In genomic region chr17:28950752-28951427, GRCh38 we compare ENCODE assay signal across 7 cellular contexts. TPM values are rescaled to one million over a fixed set of nuclear protein-coding genes. Genes with fewer than 3 reads are reported as not detected.
DNase-seq lines count a peak whose midpoint lies in the region; ATAC-seq, FAIRE-seq and TF ChIP-seq lines count a peak whose summit lies in the region.

No MANE protein-coding gene starts in this region.

- H3K9me2 ChIP-seq in GM23248 (ENCODE audit: insufficient read depth): no peaks in the 10 kb centered on the region

- peaks cover 35% of the 10 kb centered on the region for H3F3A ChIP-seq in GM23248 (ENCODE audit: insufficient read depth)

- peaks cover 4% of the 10 kb centered on the region; the same call in 1 of the 2 replicates for H3K36me3 ChIP-seq in GM23248 (ENCODE audit: low read depth)
- H3K36me3 ChIP-seq in RWPE2 (ENCODE audit: low read depth): peaks cover 16% of the 10 kb centered on the region

- peak overlapping the region; percentile 88 for H3K27ac ChIP-seq in GM23248
- peak overlapping the region; percentile 86 for H3K27ac ChIP-seq in RWPE2 (ENCODE audit: poor library complexity, severe bottlenecking)

- FAIRE-seq in frontal cortex (lab: Jason Lieb, UNC): no peak

- no peaks in the 10 kb centered on the region for H4K20me1 ChIP-seq in GM23248 (ENCODE audit: insufficient read depth)

- WGBS in GM23248 (ENCODE audit: low coverage in 1 of 2, low lambda C conversion rate in 2 of 2, missing lambda C conversion rate in 2 of 2), 2 experiments: 0 to 1% methylated on average over 16 to 50 of the region's 51 CpGs

- H3K4me1 ChIP-seq in GM23248 (ENCODE audit: insufficient read depth) (peaks cover 26% of the 10 kb centered on the region), RWPE2 (ENCODE audit: insufficient read depth, poor library complexity, severe bottlenecking) (peaks cover 21% of the 10 kb centered on the region)

- peak overlapping the region; percentile 86 for H3K9ac ChIP-seq in GM23248

- no peaks in the 10 kb centered on the region for H3K27me3 ChIP-seq in GM23248 (replicated peaks; ENCODE audit: insufficient read depth)
- H3K27me3 ChIP-seq in RWPE2 (ENCODE audit: insufficient read depth, poor library complexity, severe bottlenecking): no peaks in the 10 kb centered on the region

- no peak for DNase-seq in GM23248
- DNase-seq in RWPE2 (ENCODE audit: low spot score): no peak
- DNase-seq in fibroblast of pulmonary artery (ENCODE audit: low read depth): no peak
- no peak for DNase-seq in retinal pigment epithelial cell (ENCODE audit: low read depth)
- no peak for DNase-seq in SKM-1 (lab: John Stamatoyannopoulos, UW; ENCODE audit: unreplicated experiment)
- no peak for DNase-seq in frontal cortex (ENCODE audit: low spot score in 2 of 2)

- no peak for ATAC-seq in RWPE2 (ENCODE audit: low read depth)
- ATAC-seq in GM21528 (IDR thresholded peaks at IDR 0.05; ENCODE audit: low FRiP score, unreplicated experiment): no peak

- TF ChIP-seq CTCF in RWPE2 (IDR thresholded peaks at IDR 0.05; ENCODE audit: poor library complexity, severe bottlenecking) (no peak), fibroblast of pulmonary artery (IDR thresholded peaks at IDR 0.05; ENCODE audit: low read length, missing control alignments) (no peak), retinal pigment epithelial cell (conservative IDR thresholded peaks at IDR 0.05; ENCODE audit: low read depth, low read length) (no peak)

- H3K4me2 ChIP-seq in GM23248 (ENCODE audit: unreplicated experiment): peak overlapping the region; percentile 78

- in situ Hi-C loops in GM23248 (cut with MboI): no loop called here

- peaks cover 49% of the 10 kb centered on the region for H3K79me2 ChIP-seq in GM23248 (ENCODE audit: insufficient read depth)

- H3K9me3 ChIP-seq in GM23248 (ENCODE audit: low read depth) (no peaks in the 10 kb centered on the region), RWPE2 (ENCODE audit: severe bottlenecking) (no peaks in the 10 kb centered on the region)

- H3K4me3 ChIP-seq in GM23248: peak overlapping the region; percentile 87
- peak overlapping the region; percentile 47 for H3K4me3 ChIP-seq in RWPE2 (ENCODE audit: severe bottlenecking)
- H3K4me3 ChIP-seq in fibroblast of pulmonary artery (replicated peaks; ENCODE audit: low read depth, low read length): peak overlapping the region; percentile 93
- peak overlapping the region; percentile 91 for H3K4me3 ChIP-seq in retinal pigment epithelial cell (ENCODE audit: low read length)

- peak overlapping the region; percentile 21; the same call in 1 of the 2 replicates for H2AFZ ChIP-seq in GM23248

RNA-seq across cellular contexts. Expression of gene PHF12, which starts 0.4 kb away (rescaled TPM):
- total RNA-seq in GM23248 (2014; rRNA removed; shearing (Covaris generic)): 27.7 and 46.9 TPM in 2 replicates
- 5.9 and 6.1 TPM in 2 replicates for polyA plus RNA-seq in GM23248 (2016; fragmentation: Nextera tagmentation; extraction: Ambion mirVana)
- 30.6 TPM for total RNA-seq in frontal cortex

RNA-seq across cellular contexts. Expression of gene DHRS13, which starts 48.0 kb away (rescaled TPM):
- 4.7 and 5.2 TPM in 2 replicates for total RNA-seq in GM23248 (2014; rRNA removed; shearing (Covaris generic))
- polyA plus RNA-seq in GM23248 (2016; fragmentation: Nextera tagmentation; extraction: Ambion mirVana): 2.6 and 3.2 TPM in 2 replicates
- 28.9 TPM for total RNA-seq in frontal cortex

RNA-seq across cellular contexts. Expression of gene FLOT2, which starts 53.4 kb away (rescaled TPM):
- total RNA-seq in GM23248 (2014; rRNA removed; shearing (Covaris generic)): 28.6 and 33.2 TPM in 2 replicates
- polyA plus RNA-seq in GM23248 (2016; fragmentation: Nextera tagmentation; extraction: Ambion mirVana): 55.0 TPM in 2 replicates
- 14.7 TPM for total RNA-seq in frontal cortex

RNA-seq across cellular contexts. Expression of gene SEZ6, which starts 54.9 kb away (rescaled TPM):
- not detected in 2 replicates for total RNA-seq in GM23248 (2014; rRNA removed; shearing (Covaris generic))
- polyA plus RNA-seq in GM23248 (2016; fragmentation: Nextera tagmentation; extraction: Ambion mirVana): not detected in 2 replicates
- total RNA-seq in frontal cortex: 45.2 TPM
